ENCODE assay signal across 15 cellular contexts in the genomic region with DNA sequence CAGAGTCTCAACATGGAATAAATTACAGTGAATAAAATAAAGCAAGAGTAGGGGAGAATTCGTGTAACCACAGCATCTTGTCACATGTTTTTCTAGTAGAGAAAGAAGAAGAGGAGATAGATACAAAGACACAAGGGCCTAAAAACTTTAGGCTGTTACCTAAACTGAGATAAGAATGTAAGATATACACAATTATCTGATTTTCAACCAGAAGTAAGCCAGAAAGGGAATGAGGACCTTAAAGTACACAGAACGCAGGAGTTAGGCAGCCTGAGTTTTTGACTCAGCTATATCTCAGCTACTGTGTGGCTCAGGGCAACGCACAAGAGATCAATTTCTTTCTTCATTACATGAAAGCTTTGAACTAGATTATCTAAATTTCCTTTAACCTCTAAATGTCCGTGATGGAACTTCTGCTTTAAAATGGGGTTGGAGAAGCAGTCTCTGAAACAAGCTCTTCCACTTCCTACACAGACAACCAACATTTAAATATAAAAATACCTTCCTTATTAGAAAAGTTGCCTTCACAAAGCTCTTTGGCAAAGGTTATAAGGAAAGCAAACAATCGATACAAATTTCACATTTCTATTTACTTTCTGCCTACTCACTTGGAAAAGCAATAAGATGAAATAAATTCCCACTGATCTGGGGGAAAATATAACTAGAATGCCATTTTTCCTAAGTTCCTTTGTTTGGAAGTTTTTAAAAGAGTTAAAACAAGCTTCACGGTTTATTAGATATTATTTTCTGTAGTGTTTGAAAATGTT. TPM values are rescaled to one million over a fixed set of nuclear protein-coding genes. Genes with fewer than 3 reads are reported as not detected.
"Had no signal": no experiment of that assay in that cellular context is flagged by ENCODE, and none has a peak within 500 bp of the region (broad histone marks: within the 10 kb centered on the region; RNA-seq: fewer than 3 reads in every experiment).

No MANE protein-coding gene starts in this region.

- H3K36me3 ChIP-seq: brain microvascular endothelial cell, prostate gland had no signal

- H3K4me3 ChIP-seq: prostate gland had no signal

- ATAC-seq: activated naive CD4-positive, alpha-beta T cell treated with anti-CD3 and anti-CD28 coated beads, Interleukin-2, amount 50 U/mL, for 72 hours; activated T-cell treated with anti-CD3 and anti-CD28 coated beads, Interleukin-2, amount 50 U/mL, for 4 hours; natural killer cell treated with Interleukin-12 subunit alpha and Interleukin-12 subunit beta and Interleukin-15 and Interleukin-18, amount 100 ng/mL, for 72 hours; sciatic nerve had no signal

- DNase-seq: activated CD4-positive, alpha-beta memory T cell treated with anti-CD3 and anti-CD28 coated beads for 36 hours; activated CD4-positive, alpha-beta T cell treated with anti-CD3 and anti-CD28 coated beads for 1 hour; activated effector memory CD4-positive, alpha-beta T cell treated with anti-CD3 and anti-CD28 coated beads, Interleukin-2, amount 50 U/mL, for 16 hours; activated T-cell treated with anti-CD3 and anti-CD28 coated beads, Interleukin-2, amount 50 U/mL, for 4 hours; amygdala; brain microvascular endothelial cell; cerebellar nuclear complex; mammary epithelial cell; occipital lobe; stimulated activated naive CD4-positive, alpha-beta T cell; substantia nigra had no signal

- H3K9me3 ChIP-seq: prostate gland had no signal

- H3K27me3 ChIP-seq: brain microvascular endothelial cell had no signal

- H3K27ac ChIP-seq: brain microvascular endothelial cell, prostate gland had no signal

- H3K4me1 ChIP-seq: prostate gland had no signal

RNA-seq across cellular contexts. Expression of a gene that starts 5.2 kb away (rescaled TPM):
- total RNA-seq: activated CD4-positive, alpha-beta memory T cell treated with anti-CD3 and anti-CD28 coated beads for 36 hours; activated naive CD4-positive, alpha-beta T cell treated with anti-CD3 and anti-CD28 coated beads, Interleukin-2, amount 50 U/mL, for 72 hours; activated T-cell treated with anti-CD3 and anti-CD28 coated beads, Interleukin-2, amount 50 U/mL, for 4 hours; mammary epithelial cell; occipital lobe; prostate gland had no signal
- polyA plus RNA-seq: mammary epithelial cell had no signal

RNA-seq across cellular contexts. Expression of a gene that starts 55.1 kb away (rescaled TPM):
- total RNA-seq: mammary epithelial cell had no signal
- polyA plus RNA-seq: mammary epithelial cell had no signal
